In the genomic region with DNA sequence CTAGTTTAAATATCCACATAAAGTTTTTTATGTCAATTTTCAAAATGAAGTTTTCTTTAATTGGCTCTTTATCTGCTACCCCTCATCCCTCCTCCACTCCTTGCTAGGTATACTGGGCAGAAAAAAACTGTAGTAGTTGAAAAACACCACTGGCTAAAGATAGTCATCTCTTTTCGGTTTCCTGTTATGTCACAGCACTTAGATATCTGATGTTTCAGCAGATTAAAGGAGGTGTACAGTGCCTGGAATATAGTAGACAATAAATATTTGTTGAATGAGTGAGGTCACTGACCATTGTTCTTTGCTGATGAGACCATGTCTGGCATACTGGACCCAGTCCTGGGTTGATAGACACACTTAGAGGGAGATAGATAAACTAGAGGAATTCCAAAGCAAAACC, we compare ENCODE assay signal across 19 cellular contexts. TPM values are rescaled to one million over a fixed set of nuclear protein-coding genes. Genes with fewer than 3 reads are reported as not detected.
DNase-seq lines count a peak whose midpoint lies in the region; ATAC-seq, FAIRE-seq and TF ChIP-seq lines count a peak whose summit lies in the region.
"Had no signal": no experiment of that assay in that cellular context is flagged by ENCODE, and none has a peak within 500 bp of the region (broad histone marks: within the 10 kb centered on the region; RNA-seq: fewer than 3 reads in every experiment).

No MANE protein-coding gene starts in this region.

- POLR2A ChIA-PET in CD4-positive, alpha-beta memory T cell (lab: Charles Lee; ENCODE audit: partially characterized antibody): interaction anchor here (0.6 to 8.6 kb wide), 4 partner anchors 9 to 171 kb away, joined by 3 to 289 read pairs (median 4); a partner anchor contains a TSS

- no peak for TF ChIP-seq CTCF in HFFc6 (IDR thresholded peaks at IDR 0.05)
- TF ChIP-seq CTCF in lower lobe of right lung (IDR thresholded peaks at IDR 0.05): no peak

- H3K36me3 Mint-ChIP-seq in CD4-positive, alpha-beta memory T cell: peaks cover 52 to 69% of the 10 kb centered on the region in 2 donors
- peaks cover 56% of the 10 kb centered on the region for H3K36me3 Mint-ChIP-seq in HFFc6 (ENCODE audit: low read depth)
- H3K36me3 Mint-ChIP-seq in activated naive CD4-positive, alpha-beta T cell treated with anti-CD3 and anti-CD28 coated beads, Interleukin-2, amount 50 U/mL, for 72 hours: peaks cover 64 to 80% of the 10 kb centered on the region in 2 donors

- H3K4me3 ChIP-seq in CD4-positive, alpha-beta memory T cell (ENCODE audit: low read length in 2 of 2): peak overlapping the region; percentile 39 to 58
- no peak overlapping the region for H3K4me3 ChIP-seq in lower lobe of right lung
- H3K4me3 ChIP-seq: smooth muscle cell, vagina had no signal

- intact Hi-C loops in CD4-positive, alpha-beta memory T cell (cut with micrococcal nuclease): loop anchor here (2.0 to 10.0 kb wide), 4 partner anchors 108 to 964 kb away; a partner anchor contains a TSS
- intact Hi-C loops in lower lobe of right lung (cut with DNase I): no loop called here

- CTCF ChIA-PET in CD4-positive, alpha-beta memory T cell (lab: Charles Lee; ENCODE audit: partially characterized antibody): interaction anchor here (2.5 to 26.0 kb wide), 2 partner anchors 9 to 22 kb away, joined by 13 to 337 read pairs; a partner anchor contains a TSS

- DNase-seq in CD4-positive, alpha-beta memory T cell: peak; percentile 55 to 79 (median 69)
- DNase-seq in HFFc6 (no peak), lower lobe of right lung (no peak), GM12892 (ENCODE audit: insufficient read length) (no peak), 8988T (no peak)
- DNase-seq in activated naive CD4-positive, alpha-beta T cell treated with anti-CD3 and anti-CD28 coated beads, Interleukin-2, amount 50 U/mL, for 72 hours (ENCODE audit: low spot score in 2 of 2): no peak
- DNase-seq: activated CD4-positive, alpha-beta T cell treated with anti-CD3 and anti-CD28 coated beads, Interleukin-2, amount 50 U/mL, for 4 hours; glutamatergic neuron; H9; NCI-H1105 treated with DMSO at 0.1 percent for 48 hours; NCI-H2227 treated with DMSO at 0.1 percent for 48 hours; SHP77; T1000 had no signal

- FAIRE-seq in GM12892 (lab: Jason Lieb, UNC): no peak

- peak overlapping the region; percentile 61 for H3K27ac ChIP-seq in CD4-positive, alpha-beta memory T cell (ENCODE audit: low read depth, low read length)
- peak overlapping the region; percentile 14 for H3K27ac ChIP-seq in lower lobe of right lung
- H3K27ac ChIP-seq: vagina had no signal

- peaks cover 47% of the 10 kb centered on the region for H3K36me3 ChIP-seq in CD4-positive, alpha-beta memory T cell (ENCODE audit: insufficient read depth, low read length)
- H3K36me3 ChIP-seq in lower lobe of right lung: peaks cover 57% of the 10 kb centered on the region

- H3K27ac Mint-ChIP-seq in CD4-positive, alpha-beta memory T cell: peak overlapping the region; percentile 87 to 99 (median 94)
- H3K27ac Mint-ChIP-seq in HFFc6: peak overlapping the region; percentile 64
- H3K27ac Mint-ChIP-seq in activated naive CD4-positive, alpha-beta T cell treated with anti-CD3 and anti-CD28 coated beads, Interleukin-2, amount 50 U/mL, for 72 hours: peak overlapping the region; percentile 76 to 91
- H3K27ac Mint-ChIP-seq: CD14-positive monocyte, H9, mesothelial cell of epicardium had no signal

- peaks cover 83% of the 10 kb centered on the region for H3K4me1 ChIP-seq in CD4-positive, alpha-beta memory T cell (ENCODE audit: insufficient read depth, low read length)
- peaks cover 29% of the 10 kb centered on the region for H3K4me1 ChIP-seq in lower lobe of right lung

- peak overlapping the region; percentile 79 to 99 (median 96) for H3K4me3 Mint-ChIP-seq in CD4-positive, alpha-beta memory T cell
- H3K4me3 Mint-ChIP-seq in HFFc6: peak overlapping the region; percentile 38; the same call in 1 of the 2 replicates
- H3K4me3 Mint-ChIP-seq: CD14-positive monocyte, H9, mesothelial cell of epicardium had no signal

- no peaks in the 10 kb centered on the region for H3K9me3 ChIP-seq in CD4-positive, alpha-beta memory T cell (ENCODE audit: control insufficient read depth in 1 of 2, low read length in 2 of 2)
- H3K9me3 ChIP-seq in lower lobe of right lung: no peaks in the 10 kb centered on the region
- H3K9me3 ChIP-seq: vagina had no signal

- peaks cover 53 to 91% (median 75%) of the 10 kb centered on the region in 4 donors for H3K4me1 Mint-ChIP-seq in CD4-positive, alpha-beta memory T cell
- H3K4me1 Mint-ChIP-seq in HFFc6 (ENCODE audit: low read depth): peaks cover 45% of the 10 kb centered on the region

- H3K9me3 Mint-ChIP-seq in CD4-positive, alpha-beta memory T cell: peaks cover 0 to 4% (median 0%) of the 10 kb centered on the region in 8 donors
- H3K9me3 Mint-ChIP-seq in HFFc6: no peaks in the 10 kb centered on the region; the same call in 1 of the 2 replicates
- no peaks in the 10 kb centered on the region for H3K9me3 Mint-ChIP-seq in activated naive CD4-positive, alpha-beta T cell treated with anti-CD3 and anti-CD28 coated beads, Interleukin-2, amount 50 U/mL, for 72 hours
- H3K9me3 Mint-ChIP-seq: H9, mesothelial cell of epicardium had no signal

- no peak for ATAC-seq in activated naive CD4-positive, alpha-beta T cell treated with anti-CD3 and anti-CD28 coated beads, Interleukin-2, amount 50 U/mL, for 72 hours
- ATAC-seq in lower lobe of right lung: no peak
- no peak for ATAC-seq in GM19035 (IDR thresholded peaks at IDR 0.05; ENCODE audit: unreplicated experiment)

- no peak for TF ChIP-seq POLR2A in GM12892 (IDR thresholded peaks at IDR 0.05; ENCODE audit: low read depth, low read length)

- H3K27me3 ChIP-seq in CD4-positive, alpha-beta memory T cell (ENCODE audit: insufficient read depth, low read length): no peaks in the 10 kb centered on the region
- H3K27me3 ChIP-seq in lower lobe of right lung (ENCODE audit: low read depth): no peaks in the 10 kb centered on the region
- H3K27me3 ChIP-seq: vagina had no signal

- H3K27me3 Mint-ChIP-seq in CD4-positive, alpha-beta memory T cell: no peaks in the 10 kb centered on the region
- H3K27me3 Mint-ChIP-seq in HFFc6 (ENCODE audit: insufficient read depth): peaks cover 3% of the 10 kb centered on the region

RNA-seq across cellular contexts. Expression of a gene that starts 3.2 kb away (rescaled TPM):
- 10 to 100 TPM; 39.4 to 41.9 TPM for total RNA-seq in CD4-positive, alpha-beta memory T cell
- polyA plus RNA-seq in CD4-positive, alpha-beta memory T cell: 1 to 10 TPM; 6.9 to 7.1 TPM
- 10 to 100 TPM; 15.6 to 18.9 (median 17.5) TPM for total RNA-seq in HFFc6 (2021; fragmentation: NEBNext Ultra II Directional; extraction: Animal tissue kit (Norgen Biotek cat#: 25700))
- 10 to 100 TPM; 26.9 to 43.0 TPM for total RNA-seq in activated naive CD4-positive, alpha-beta T cell treated with anti-CD3 and anti-CD28 coated beads, Interleukin-2, amount 50 U/mL, for 72 hours
- 15.1 TPM for total RNA-seq in lower lobe of right lung
- 11.5 TPM for polyA plus RNA-seq in GM12892 (2012; ENCODE audit: missing spikeins)

RNA-seq across cellular contexts. Expression of a gene that starts 9.4 kb away (rescaled TPM):
- total RNA-seq in CD4-positive, alpha-beta memory T cell: 10 to 100 TPM; 40.4 to 43.9 TPM
- 10 to 100 TPM in 1 of 2 donors, 1 to 10 TPM in 1; 9.9 to 15.6 TPM for polyA plus RNA-seq in CD4-positive, alpha-beta memory T cell
- 10 to 100 TPM in 5 of 6 experiments, 1 to 10 TPM in 1; 9.8 to 13.5 (median 11.0) TPM for total RNA-seq in HFFc6 (2021; fragmentation: NEBNext Ultra II Directional; extraction: Animal tissue kit (Norgen Biotek cat#: 25700))
- total RNA-seq in activated naive CD4-positive, alpha-beta T cell treated with anti-CD3 and anti-CD28 coated beads, Interleukin-2, amount 50 U/mL, for 72 hours: 10 to 100 TPM; 14.2 to 19.7 TPM
- 5.9 TPM for total RNA-seq in lower lobe of right lung
- 7.5 TPM for polyA plus RNA-seq in GM12892 (2012; ENCODE audit: missing spikeins)

RNA-seq across cellular contexts. Expression of a gene that starts 30.6 kb away (rescaled TPM):
- total RNA-seq in CD4-positive, alpha-beta memory T cell: not detected
- polyA plus RNA-seq in CD4-positive, alpha-beta memory T cell: not detected
- under 1 TPM; 0.50 to 0.85 (median 0.76) TPM for total RNA-seq in HFFc6 (2021; fragmentation: NEBNext Ultra II Directional; extraction: Animal tissue kit (Norgen Biotek cat#: 25700))
- total RNA-seq in activated naive CD4-positive, alpha-beta T cell treated with anti-CD3 and anti-CD28 coated beads, Interleukin-2, amount 50 U/mL, for 72 hours: not detected
- total RNA-seq in lower lobe of right lung: not detected
- not detected for polyA plus RNA-seq in GM12892 (2012; ENCODE audit: missing spikeins)
- total RNA-seq: H9, mesothelial cell of epicardium, osteocyte had no signal
- polyA plus RNA-seq: CD14-positive monocyte had no signal

Comparison
In these comparisons a context has a peak if more than half of its experiments do, and no peak if none do; other contexts are left out.
1. DNase-seq: peak in CD4-positive, alpha-beta memory T cell (5 of 5); none in HFFc6 (single experiment), activated naive CD4-positive, alpha-beta T cell treated with anti-CD3 and anti-CD28 coated beads, Interleukin-2, amount 50 U/mL, for 72 hours (0 of 2), lower lobe of right lung (single experiment), GM12892 (single experiment) and 8988T (single experiment).
2. Peak in every context shown above with its lines, with median percentiles within 50 percentile points of each other: H3K27ac Mint-ChIP-seq.